In genomic region chrX:12319012-12319519, GRCh38 we compare ENCODE assay signal across 21 cellular contexts.
A peak's percentile ranks its signal among the peaks of the same experiment; 100 is the strongest.
DNase-seq lines count a peak whose midpoint lies in the region; ATAC-seq, FAIRE-seq and TF ChIP-seq lines count a peak whose summit lies in the region.
"Had no signal": no experiment of that assay in that cellular context is flagged by ENCODE, and none has a peak within 500 bp of the region (broad histone marks: within the 10 kb centered on the region; RNA-seq: fewer than 3 reads in every experiment).

No MANE protein-coding gene starts in this region.

- H2BK120ac ChIP-seq in H1 (replicated peaks; ENCODE audit: low read depth, low read length) (no peak overlapping the region), neuronal stem cell (ENCODE audit: low read depth, low read length) (no peak overlapping the region)

- H3K18ac ChIP-seq in H1 (ENCODE audit: extremely low read depth, low read length): no peak overlapping the region
- H3K18ac ChIP-seq in neuronal stem cell (ENCODE audit: low read length): no peak overlapping the region

- intact Hi-C loops in lower lobe of right lung (cut with DNase I): no loop called here

- H4K8ac ChIP-seq in H1 (ENCODE audit: extremely low read depth, insufficient read depth, low read length) (no peak overlapping the region), neuronal stem cell (ENCODE audit: low read depth, low read length) (no peak overlapping the region)

- H2BK12ac ChIP-seq in H1 (ENCODE audit: low read depth, low read length) (no peak overlapping the region), neuronal stem cell (ENCODE audit: low read length) (no peak overlapping the region)

- H4K5ac ChIP-seq in H1 (ENCODE audit: insufficient read length, low read depth, low read length): no peak overlapping the region

- no peak overlapping the region for H4K91ac ChIP-seq in H1 (replicated peaks; ENCODE audit: insufficient read length, low read length)
- H4K91ac ChIP-seq in neuronal stem cell (ENCODE audit: low read depth, low read length, poor library complexity): no peak overlapping the region

- POLR2A ChIA-PET in H1 (lab: Charles Lee; ENCODE audit: partially characterized antibody): no interaction called here

- no peaks in the 10 kb centered on the region for H4K20me1 ChIP-seq in H1 (replicated peaks in 1 of 2; ENCODE audit: control insufficient read depth in 1 of 2, insufficient read depth in 2 of 2, low read length in 2 of 2)

- 83% methylated on average over 5 of the region's 5 CpGs; no CpG with 5 or more reads in 1 of the 2 experiments for WGBS in H1 (ENCODE audit: extremely low coverage in 1 of 2, insufficient coverage in 1 of 2, insufficient read length in 1 of 2, insufficient replicate concordance in 2 of 2, low coverage in 1 of 2, low lambda C conversion rate in 2 of 2, missing lambda C conversion rate in 1 of 2), 2 experiments
- WGBS in neuronal stem cell (ENCODE audit: extremely low coverage in 2 of 2, insufficient read length in 2 of 2, insufficient replicate concordance in 1 of 2), 2 donors: no CpG with 5 or more reads among the region's 5 CpGs

- H3K9ac ChIP-seq in H1 (replicated peaks in 1 of 4; ENCODE audit: extremely low read depth in 1 of 4, low read depth in 3 of 4, low read length in 3 of 4): no peak overlapping the region
- no peak overlapping the region for H3K9ac ChIP-seq in neuronal stem cell (ENCODE audit: low read depth, low read length, poor library complexity)

- TF ChIP-seq POLR2A in H1 (IDR thresholded peaks at IDR 0.05; ENCODE audit: control extremely low read depth in 1 of 2, low read depth in 2 of 2, low read length in 2 of 2): no peak

- H3K4me2 ChIP-seq in H1 (ENCODE audit: insufficient read depth in 1 of 2, low read depth in 2 of 2, low read length in 2 of 2) (no peak overlapping the region), neuronal stem cell (ENCODE audit: insufficient read depth, low read length, poor library complexity, severe bottlenecking) (no peak overlapping the region)

- H3K23me2 ChIP-seq in H1 (ENCODE audit: low read depth, low read length): no peaks in the 10 kb centered on the region

- H3K79me2 ChIP-seq in H1 (ENCODE audit: control insufficient read depth in 1 of 2, insufficient read depth in 2 of 2, low read length in 2 of 2): no peaks in the 10 kb centered on the region

- H3K36me3 ChIP-seq in H1 (ENCODE audit: control insufficient read depth in 2 of 4, insufficient read depth in 4 of 4, low read length in 3 of 4) (no peaks in the 10 kb centered on the region), neuronal stem cell (replicated peaks in 1 of 2; ENCODE audit: control insufficient read depth in 2 of 2, insufficient read depth in 2 of 2, low read length in 2 of 2) (no peaks in the 10 kb centered on the region), lower lobe of right lung (no peaks in the 10 kb centered on the region)
- H3K36me3 ChIP-seq: HAP-1, left ventricle myocardium inferior, right lobe of liver had no signal

- H3K4me1 ChIP-seq in H1 (replicated peaks in 1 of 4; ENCODE audit: control insufficient read depth in 3 of 4, insufficient read depth in 4 of 4, low read length in 3 of 4): no peaks in the 10 kb centered on the region
- H3K4me1 ChIP-seq in neuronal stem cell (ENCODE audit: control insufficient read depth in 2 of 2, insufficient read depth in 1 of 2, low read depth in 1 of 2, low read length in 2 of 2): peaks cover 0 to 2% of the 10 kb centered on the region in 2 donors
- no peaks in the 10 kb centered on the region for H3K4me1 ChIP-seq in lower lobe of right lung
- H3K4me1 ChIP-seq: left ventricle myocardium inferior, right lobe of liver had no signal

- H2BK15ac ChIP-seq in H1 (ENCODE audit: low read length) (no peak overlapping the region), neuronal stem cell (ENCODE audit: low read length) (no peak overlapping the region)

- no peak overlapping the region for H3K23ac ChIP-seq in H1 (ENCODE audit: insufficient read length)
- H3K23ac ChIP-seq in neuronal stem cell (ENCODE audit: low read depth, low read length, poor library complexity): no peak overlapping the region

- TF ChIP-seq EP300 in H1 (IDR thresholded peaks at IDR 0.05; ENCODE audit: borderline replicate concordance in 1 of 2, low read depth in 2 of 2, low read length in 2 of 2): no peak

- FAIRE-seq in H1 (lab: Jason Lieb, UNC): peak; percentile 73
- FAIRE-seq: GM19239 had no signal

- H3K27ac ChIP-seq in H1 (ENCODE audit: low read depth, low read length) (no peak overlapping the region), neuronal stem cell (replicated peaks; ENCODE audit: low read length) (no peak overlapping the region), lower lobe of right lung (no peak overlapping the region)
- H3K27ac ChIP-seq: left ventricle myocardium inferior, right lobe of liver had no signal

- H2AFZ ChIP-seq in H1 (ENCODE audit: low read length) (no peak overlapping the region), neuronal stem cell (ENCODE audit: low read length) (no peak overlapping the region)

- H3K79me1 ChIP-seq in H1 (ENCODE audit: low read depth, low read length) (no peaks in the 10 kb centered on the region), neuronal stem cell (ENCODE audit: low read depth, low read length) (no peaks in the 10 kb centered on the region)

- H3K56ac ChIP-seq in H1 (replicated peaks; ENCODE audit: insufficient read length, low read depth, low read length): no peak overlapping the region

- CTCF ChIA-PET in H1 (lab: Charles Lee; ENCODE audit: partially characterized antibody): interaction anchor here (1.3 kb wide), 1 partner anchor 238 kb away, joined by 3 read pairs; no protein-coding TSS in a partner anchor

- TF ChIP-seq CTCF in LNCaP clone FGC (IDR thresholded peaks at IDR 0.05; ENCODE audit: control insufficient read depth, extremely low read depth, insufficient read depth): 0 out of 2 replicates have a peak, but pooled peaks have one; percentile 17
- TF ChIP-seq CTCF in H1 (IDR thresholded peaks at IDR 0.05; ENCODE audit: control extremely low read depth in 1 of 3, insufficient read depth in 1 of 3, low read depth in 1 of 3, low read length in 3 of 3): peak in 1 of 3 experiments; percentile 6; a peak in 1 of 4 replicates
- no peak for TF ChIP-seq CTCF in lower lobe of right lung (IDR thresholded peaks at IDR 0.05)
- TF ChIP-seq CTCF in GM20000 (IDR thresholded peaks at IDR 0.05; ENCODE audit: extremely low read depth, missing control alignments): no peak

- peak; percentile 44 to 47 for TF ChIP-seq RAD21 in H1 (IDR thresholded peaks at IDR 0.05 in 1 of 2, conservative IDR thresholded peaks at IDR 0.05 in 1 of 2; ENCODE audit: low read depth in 2 of 2, low read length in 2 of 2)

- no peaks in the 10 kb centered on the region for H3K27me3 ChIP-seq in H1 (replicated peaks in 1 of 4; ENCODE audit: control insufficient read depth in 3 of 4, extremely low read depth in 1 of 4, insufficient read depth in 3 of 4, low read length in 3 of 4)
- no peaks in the 10 kb centered on the region for H3K27me3 ChIP-seq in neuronal stem cell (ENCODE audit: control insufficient read depth in 3 of 3, insufficient read depth in 3 of 3, low read depth in 1 of 3, low read length in 3 of 3)
- H3K27me3 ChIP-seq in lower lobe of right lung (ENCODE audit: low read depth): no peaks in the 10 kb centered on the region
- H3K27me3 ChIP-seq: right lobe of liver had no signal

- H2AK5ac ChIP-seq in H1 (ENCODE audit: low read depth, low read length) (no peak overlapping the region), neuronal stem cell (ENCODE audit: low read depth, low read length) (no peak overlapping the region)

- H3K4me3 ChIP-seq in LNCaP clone FGC (ENCODE audit: low read depth, low read length) (no peak overlapping the region), H1 (ENCODE audit: extremely low read depth in 1 of 4, insufficient read depth in 2 of 4, low read depth in 3 of 4, low read length in 4 of 4) (no peak overlapping the region), neuronal stem cell (ENCODE audit: low read length in 2 of 2) (no peak overlapping the region), lower lobe of right lung (no peak overlapping the region)
- H3K4me3 ChIP-seq: HAP-1, left ventricle myocardium inferior, right lobe of liver had no signal

- ATAC-seq in lower lobe of right lung (no peak), HG03097 (IDR thresholded peaks at IDR 0.05; ENCODE audit: low FRiP score, unreplicated experiment) (no peak)
- ATAC-seq: esophagus mucosa; right lobe of liver; Right ventricle myocardium inferior; stimulated activated memory B cell treated with anti-CD40 and anti-IgM and Interleukin-4, amounts not matched to agents 10 μg/mL and 1 μg/mL and 100 μg/mL, for 72 hours had no signal

- H2BK5ac ChIP-seq in H1 (ENCODE audit: low read depth, low read length): no peak overlapping the region
- no peak overlapping the region for H2BK5ac ChIP-seq in neuronal stem cell (ENCODE audit: low read length)

- H2BK20ac ChIP-seq in H1 (ENCODE audit: low read length): no peak overlapping the region

- DNase-seq in ELR (ENCODE audit: low read depth): peak; percentile 3
- DNase-seq in LNCaP clone FGC (ENCODE audit: low read depth): no peak
- no peak for DNase-seq in H1 (ENCODE audit: low read depth in 1 of 2, low spot score in 2 of 2)
- DNase-seq in neuronal stem cell (ENCODE audit: low spot score): peak; percentile 1
- DNase-seq in lower lobe of right lung: no peak
- DNase-seq in GM20000 (ENCODE audit: low spot score): no peak
- DNase-seq: activated gamma-delta T cell treated with Interleukin-2 at 50 U/mL for 16 hours, GDM1, left ventricle myocardium inferior, MM.1S, NCI-H187, NCI-H345, occipital lobe, right lobe of liver, SW 1271 had no signal

- H3K14ac ChIP-seq in H1 (ENCODE audit: insufficient read length) (no peak overlapping the region), neuronal stem cell (ENCODE audit: low read length) (no peak overlapping the region)

- no peak overlapping the region for H3K4ac ChIP-seq in H1 (replicated peaks; ENCODE audit: insufficient read length, low read depth, low read length)
- H3K4ac ChIP-seq in neuronal stem cell (ENCODE audit: low read length): no peak overlapping the region

- H3K9me3 ChIP-seq in H1 (ENCODE audit: insufficient read depth in 2 of 2, low read depth in 1 of 2, low read length in 1 of 2) (no peaks in the 10 kb centered on the region), neuronal stem cell (replicated peaks in 1 of 2; ENCODE audit: control insufficient read depth in 2 of 2, insufficient read depth in 1 of 2, low read depth in 1 of 2, low read length in 2 of 2) (no peaks in the 10 kb centered on the region), lower lobe of right lung (no peaks in the 10 kb centered on the region)
- H3K9me3 ChIP-seq: HAP-1, left ventricle myocardium inferior, right lobe of liver had no signal

TF ChIP-seq in H1, 55 proteins besides CTCF, POLR2A, EP300 and RAD21:
- TF ChIP-seq JUND (IDR thresholded peaks at IDR 0.05; ENCODE audit: low read length): no peak
- TF ChIP-seq SP2 (IDR thresholded peaks at IDR 0.05; ENCODE audit: low read length): no peak
- no peak for TF ChIP-seq NANOG (IDR thresholded peaks at IDR 0.05; ENCODE audit: insufficient read depth, low read depth, low read length, poor library complexity, severe bottlenecking)
- TF ChIP-seq HDAC6 (IDR thresholded peaks at IDR 0.05; ENCODE audit: low read depth, low read length): no peak
- TF ChIP-seq KDM4A (IDR thresholded peaks at IDR 0.05; ENCODE audit: low read depth, low read length, severe bottlenecking): no peak
- TF ChIP-seq POU5F1 (IDR thresholded peaks at IDR 0.05; ENCODE audit: low read depth, low read length): no peak
- no peak for TF ChIP-seq SUZ12 (IDR thresholded peaks at IDR 0.05; ENCODE audit: low read length)

Comparison
In these comparisons a context has a peak if more than half of its experiments do, and no peak if none do; other contexts are left out.
1. DNase-seq: peak in ELR (single experiment) and neuronal stem cell (single experiment); none in LNCaP clone FGC (single experiment), H1 (0 of 2), lower lobe of right lung (single experiment) and GM20000 (single experiment).